Comparison of ENCODE assay signal across 8 cellular contexts in the genomic region with DNA sequence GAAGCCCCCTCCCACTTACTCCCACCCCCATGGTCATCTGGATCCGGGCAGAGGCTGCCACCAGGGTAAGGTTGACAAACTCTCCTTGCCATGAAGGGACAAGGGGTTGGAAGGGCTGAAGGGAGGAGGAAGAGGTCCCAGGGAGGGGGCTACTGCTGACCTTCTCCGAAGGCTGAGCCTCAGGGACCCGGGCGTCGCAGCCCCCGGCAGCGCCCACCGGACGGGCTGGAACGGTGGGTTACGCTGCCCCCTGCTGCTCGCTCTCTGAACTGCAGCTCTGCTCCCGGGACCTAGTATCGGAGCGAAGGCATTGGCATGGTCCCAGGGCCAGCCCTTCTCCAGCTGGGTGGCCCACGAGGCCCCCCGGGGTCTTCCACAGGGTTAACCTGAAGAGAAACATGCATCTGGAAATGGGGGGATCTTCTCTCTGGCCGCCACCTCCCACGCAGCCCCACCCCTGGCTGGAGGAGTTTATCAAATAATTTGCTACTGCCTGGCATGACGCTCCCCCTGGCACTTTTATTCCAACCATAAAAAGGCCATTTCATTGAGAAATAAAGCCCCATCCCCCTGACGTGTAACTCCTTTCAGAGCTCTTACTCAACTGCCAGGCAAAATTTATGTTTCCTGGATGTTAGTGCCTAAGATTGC.
DNase-seq lines count a peak whose midpoint lies in the region; ATAC-seq and TF ChIP-seq lines count a peak whose summit lies in the region.

No MANE protein-coding gene starts in this region.

- peaks cover 10% of the 10 kb centered on the region for H3K4me1 ChIP-seq in HAP-1

- peak; percentile 98 for TF ChIP-seq CTCF in C4-2B (conservative IDR thresholded peaks at IDR 0.05)

- peaks cover 35 to 50% (median 38%) of the 10 kb centered on the region in 3 donors for H3K4me1 Mint-ChIP-seq in T-cell

- CTCF ChIA-PET in T-cell (lab: Charles Lee): interaction anchor here (0.9 to 1.3 kb wide), 4 partner anchors 24 to 448 kb away, joined by 3 to 7 read pairs (median 4); no protein-coding TSS in a partner anchor

- H3K9me3 Mint-ChIP-seq in T-cell: no peaks in the 10 kb centered on the region

- DNase-seq in HAP-1 (ENCODE audit: low spot score in 2 of 2) (peak; percentile 14 to 87), T-cell (peak in 30 of 34 experiments; percentile 24 to 71 (median 54)), astrocyte of the hippocampus (ENCODE audit: low read depth, low spot score) (peak; percentile 74), iris pigment epithelial cell (ENCODE audit: low read depth) (peak; percentile 6), MV-4-11 (lab: John Stamatoyannopoulos, UW) (no peak)
- peak; percentile 67 for DNase-seq in stimulated activated CD4-positive, alpha-beta T cell treated with anti-CD3 and anti-CD28 coated beads, Interleukin-4, amount 100 ng/mL, for 24 hours

- in situ Hi-C loops in HAP-1 (cut with MboI; ENCODE audit: low sequenced_read_pairs): no loop called here

- H3K27me3 ChIP-seq in HAP-1 (ENCODE audit: low read depth): no peaks in the 10 kb centered on the region; the same call in 1 of the 2 replicates

- no peaks in the 10 kb centered on the region for H3K36me3 Mint-ChIP-seq in T-cell

- H3K27ac Mint-ChIP-seq in T-cell: no peak overlapping the region

- H3K4me3 Mint-ChIP-seq in T-cell: no peak overlapping the region

- H3K4me3 ChIP-seq in HAP-1: no peak overlapping the region; the same call in 1 of the 2 replicates

- no peak overlapping the region for H3K27ac ChIP-seq in C4-2B

- H3K36me3 ChIP-seq in HAP-1 (replicated peaks): no peaks in the 10 kb centered on the region

- peaks cover 21 to 37% of the 10 kb centered on the region in 2 donors for H3K27me3 Mint-ChIP-seq in T-cell

- no peaks in the 10 kb centered on the region for H3K9me3 ChIP-seq in HAP-1

- POLR2A ChIA-PET in T-cell (lab: Charles Lee): no interaction called here

- ATAC-seq in T-cell (replicated peaks in 1 of 4) (peak in 3 of 4 experiments; percentile 49 to 60 (median 60)), HG03045 (IDR thresholded peaks at IDR 0.05; ENCODE audit: unreplicated experiment) (no peak)
